ENCODE assay signal across 6 cellular contexts in the genomic region with DNA sequence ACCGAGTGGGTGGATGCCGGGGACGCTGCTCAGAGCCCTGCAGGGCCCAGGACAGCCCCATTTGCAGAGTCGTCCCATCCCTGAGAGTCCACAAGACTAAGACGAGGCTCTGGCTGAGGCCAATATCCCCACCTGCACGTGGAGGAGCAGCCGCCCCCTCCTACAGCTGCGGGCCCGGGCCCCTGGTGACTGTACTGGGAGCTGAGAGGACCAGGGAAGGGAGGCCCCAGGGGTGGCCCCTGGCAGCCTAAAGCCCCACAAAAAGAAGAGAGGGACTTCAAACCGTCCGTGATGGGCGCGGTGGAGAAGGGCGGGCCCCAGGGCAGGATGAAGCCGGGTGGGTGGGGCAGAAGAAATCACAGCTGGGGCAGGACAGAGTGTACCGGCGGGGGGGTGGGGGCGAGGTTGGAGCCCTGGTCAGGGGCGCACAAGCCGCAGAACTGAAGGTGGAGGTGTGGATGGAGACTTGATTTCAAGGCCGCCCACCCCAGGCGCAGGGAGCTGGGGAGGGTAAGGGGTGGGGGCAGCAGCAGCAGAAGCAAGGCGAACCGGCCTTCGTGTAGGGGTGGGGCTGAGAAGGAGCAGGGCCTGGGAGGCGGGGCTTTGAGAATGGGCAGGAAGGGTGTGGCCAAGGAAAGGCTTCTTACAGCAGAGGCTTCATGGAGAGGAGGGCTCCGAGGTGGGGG. TPM values are rescaled to one million over a fixed set of nuclear protein-coding genes. Genes with fewer than 3 reads are reported as not detected.
DNase-seq lines count a peak whose midpoint lies in the region; ATAC-seq and TF ChIP-seq lines count a peak whose summit lies in the region.

No MANE protein-coding gene starts in this region.

- no peaks in the 10 kb centered on the region for H3K27me3 ChIP-seq in HUES48 (ENCODE audit: control insufficient read depth, insufficient read depth, low read length)
- H3K27me3 ChIP-seq in tibial artery = no peaks in the 10 kb centered on the region

- no peak overlapping the region for H3K9ac ChIP-seq in HUES48 (ENCODE audit: low read depth, low read length)

- no peak for TF ChIP-seq CTCF in fibroblast of the aortic adventitia (IDR thresholded peaks at IDR 0.05; ENCODE audit: insufficient read depth, low read length)
- no peak for TF ChIP-seq CTCF in tibial artery (IDR thresholded peaks at IDR 0.05)

- H3K9me3 ChIP-seq in HUES48 (ENCODE audit: control insufficient read depth, insufficient read depth, low read length) (no peaks in the 10 kb centered on the region), tibial artery (no peaks in the 10 kb centered on the region)

- peak overlapping the region; percentile 61 for H3K27ac ChIP-seq in HUES48 (ENCODE audit: low read depth, low read length)
- H3K27ac ChIP-seq in tibial artery = peak overlapping the region in 1 of 2 donors; percentile 30

- no peak for ATAC-seq in HG03565 (IDR thresholded peaks at IDR 0.05; ENCODE audit: unreplicated experiment)

- peak; percentile 69 to 77 for DNase-seq in activated CD4-positive, alpha-beta T cell treated with anti-CD3 and anti-CD28 coated beads for 4 hours
- peak; percentile 67 for DNase-seq in fibroblast of the aortic adventitia (ENCODE audit: low read depth)
- peak; percentile 28 for DNase-seq in stimulated activated CD8-positive, alpha-beta memory T cell treated with anti-CD3 and anti-CD28 coated beads, Interleukin-15, amount 100 ng/mL, for 24 hours (ENCODE audit: low read depth)
- no peak for DNase-seq in tibial artery

- H3K4me3 ChIP-seq in HUES48 (ENCODE audit: low read depth, low read length) (no peak overlapping the region), fibroblast of the aortic adventitia (ENCODE audit: low read depth, low read length) (no peak overlapping the region), tibial artery (no peak overlapping the region)

- intact Hi-C loops in tibial artery (cut with DNase I; ENCODE audit: low total_unique reads) = no loop called here

- peaks cover 51% of the 10 kb centered on the region for H3K36me3 ChIP-seq in HUES48 (ENCODE audit: control insufficient read depth, insufficient read depth, low read length)
- H3K36me3 ChIP-seq in tibial artery = peaks cover 41 to 94% (median 71%) of the 10 kb centered on the region in 3 donors

- H3K4me1 ChIP-seq in HUES48 (ENCODE audit: control insufficient read depth, insufficient read depth, low read length) (peaks cover 3% of the 10 kb centered on the region), tibial artery (peaks cover 0 to 16% (median 10%) of the 10 kb centered on the region in 4 donors)

RNA-seq across cellular contexts. Expression of a gene that starts 12.9 kb away (rescaled TPM):
- total RNA-seq in fibroblast of the aortic adventitia (ENCODE audit: low replicate concordance) = 25.8 and 161 TPM in 2 replicates

RNA-seq across cellular contexts. Expression of a gene that starts 20.3 kb away (rescaled TPM):
- total RNA-seq in fibroblast of the aortic adventitia (ENCODE audit: low replicate concordance) = 0.09 and 2.9 TPM in 2 replicates

RNA-seq across cellular contexts. Expression of a gene that starts 20.6 kb away (rescaled TPM):
- total RNA-seq in fibroblast of the aortic adventitia (ENCODE audit: low replicate concordance) = 21.0 and 24.5 TPM in 2 replicates

RNA-seq across cellular contexts. Expression of a gene that starts 20.9 kb away (rescaled TPM):
- not detected in 2 replicates for total RNA-seq in fibroblast of the aortic adventitia (ENCODE audit: low replicate concordance)

RNA-seq across cellular contexts. Expression of a gene that starts 31.6 kb away (rescaled TPM):
- total RNA-seq in fibroblast of the aortic adventitia (ENCODE audit: low replicate concordance) = not detected in 2 replicates

Comparison
In these comparisons a context has a peak if more than half of its experiments do, and no peak if none do; other contexts are left out.
1. DNase-seq: peak in activated CD4-positive, alpha-beta T cell treated with anti-CD3 and anti-CD28 coated beads for 4 hours (2 of 2), fibroblast of the aortic adventitia (single experiment) and stimulated activated CD8-positive, alpha-beta memory T cell treated with anti-CD3 and anti-CD28 coated beads, Interleukin-15, amount 100 ng/mL, for 24 hours (single experiment); none in tibial artery (0 of 2).